ENCODE assay signal across 1 cellular context in genomic region chr4:153529646-153530045, GRCh38.
TF ChIP-seq lines count a peak whose summit lies in the region.

No MANE protein-coding gene starts in this region.

TF ChIP-seq in GM12878, 131 proteins besides CTCF, POLR2A, EP300 and RAD21 (continued from another document):
- TF ChIP-seq HSF1 (IDR thresholded peaks at IDR 0.05; ENCODE audit: low read depth, low read length) = no peak
- TF ChIP-seq TARDBP (IDR thresholded peaks at IDR 0.05; ENCODE audit: borderline replicate concordance) = no peak
- no peak for TF ChIP-seq ELK1 (IDR thresholded peaks at IDR 0.05; ENCODE audit: low read depth, low read length)
- TF ChIP-seq SMAD1 (IDR thresholded peaks at IDR 0.05; ENCODE audit: low read depth, partially characterized antibody) = no peak
- no peak for TF ChIP-seq LARP7 (IDR thresholded peaks at IDR 0.05)
- TF ChIP-seq, protein P1, sequence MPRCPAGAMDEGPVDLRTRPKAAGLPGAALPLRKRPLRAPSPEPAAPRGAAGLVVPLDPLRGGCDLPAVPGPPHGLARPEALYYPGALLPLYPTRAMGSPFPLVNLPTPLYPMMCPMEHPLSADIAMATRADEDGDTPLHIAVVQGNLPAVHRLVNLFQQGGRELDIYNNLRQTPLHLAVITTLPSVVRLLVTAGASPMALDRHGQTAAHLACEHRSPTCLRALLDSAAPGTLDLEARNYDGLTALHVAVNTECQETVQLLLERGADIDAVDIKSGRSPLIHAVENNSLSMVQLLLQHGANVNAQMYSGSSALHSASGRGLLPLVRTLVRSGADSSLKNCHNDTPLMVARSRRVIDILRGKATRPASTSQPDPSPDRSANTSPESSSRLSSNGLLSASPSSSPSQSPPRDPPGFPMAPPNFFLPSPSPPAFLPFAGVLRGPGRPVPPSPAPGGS (IDR thresholded peaks at IDR 0.05; ENCODE audit: borderline replicate concordance, insufficient read depth, low read depth, low read length, poor library complexity, severe bottlenecking) = no peak
- no peak for TF ChIP-seq TCF12 (IDR thresholded peaks at IDR 0.05; ENCODE audit: low read depth, low read length)
- TF ChIP-seq PML (IDR thresholded peaks at IDR 0.05; ENCODE audit: low read length) = no peak
TF ChIP-seq in GM12878: peak in this region for 0.
